23 cellular contexts compared by ENCODE assay signal in the genomic region with DNA sequence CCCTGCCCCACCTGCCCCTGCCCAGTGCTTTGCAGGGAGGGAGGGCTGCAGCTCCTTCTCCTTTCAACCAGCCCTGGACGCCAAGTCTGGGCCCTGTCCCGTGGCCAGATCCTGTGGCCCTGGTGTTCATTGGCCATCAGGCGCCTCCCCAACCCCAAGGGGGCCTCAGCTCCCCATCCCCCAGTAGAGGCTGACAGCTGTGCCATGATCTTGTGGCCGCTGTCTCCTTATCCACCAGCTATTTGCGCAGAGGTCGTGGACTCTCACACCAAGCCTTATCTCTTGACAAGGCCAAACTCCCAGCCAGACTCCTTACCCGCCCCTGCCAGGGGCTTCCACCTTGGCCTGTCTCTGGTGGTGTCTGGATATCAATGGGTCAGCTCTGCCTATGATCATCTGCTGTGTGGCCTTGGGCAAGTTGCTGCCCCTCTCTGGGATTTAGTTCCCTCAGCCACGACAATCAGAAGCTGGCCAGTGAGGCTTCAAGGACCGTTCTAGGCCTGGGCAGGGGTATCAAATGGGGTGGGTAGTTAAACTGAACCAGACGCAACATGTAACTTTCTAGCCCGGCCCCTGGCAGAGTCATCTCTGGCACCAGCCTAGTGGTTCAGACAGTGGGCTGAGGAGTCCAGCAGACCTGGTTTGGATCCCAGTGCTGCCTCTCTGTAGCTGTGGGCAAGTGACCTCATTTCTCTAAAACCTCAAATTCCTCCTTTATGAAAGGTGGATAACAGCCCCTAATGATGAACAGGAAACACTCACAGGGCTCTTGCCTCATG. TPM values are rescaled to one million over a fixed set of nuclear protein-coding genes. Genes with fewer than 3 reads are reported as not detected.
DNase-seq lines count a peak whose midpoint lies in the region; ATAC-seq, FAIRE-seq and TF ChIP-seq lines count a peak whose summit lies in the region.
"Had no signal": no experiment of that assay in that cellular context is flagged by ENCODE, and none has a peak within 500 bp of the region (broad histone marks: within the 10 kb centered on the region; RNA-seq: fewer than 3 reads in every experiment).

No MANE protein-coding gene starts in this region.

- H3K27ac ChIP-seq in K562 (ENCODE audit: extremely low read depth, low read depth, low read length), result no peak overlapping the region
- H3K27ac ChIP-seq: adrenal gland, colonic mucosa, epithelial cell of prostate, SJSA1, VCaP had no signal

- H3K4me1 ChIP-seq in K562 (replicated peaks in 1 of 2; ENCODE audit: control insufficient read depth in 2 of 2, insufficient read depth in 2 of 2, low read length in 2 of 2), result peaks cover 16 to 42% of the 10 kb centered on the region in 2 experiments
- H3K4me1 ChIP-seq: colonic mucosa had no signal

- no TSS peak for BruUV-seq in K562 (replicated peaks; lab: Mats Ljungman, UMichigan)

- TF ChIP-seq EP300 in K562 (IDR thresholded peaks at IDR 0.05; ENCODE audit: low read length), result peak; percentile 32; the same call in 1 of the 2 replicates

- 0 out of 4 replicates have a peak, but pooled peaks of 1 of the 2 experiments have one; percentile 4 for TF ChIP-seq RAD21 in K562 (CRISPR knock-in tag; conservative IDR thresholded peaks at IDR 0.05 in 1 of 2, IDR thresholded peaks at IDR 0.05 in 1 of 2)

- FAIRE-seq in K562 (lab: Jason Lieb, UNC), result peak; percentile 70
- FAIRE-seq: GM12891 had no signal

- POLR2A ChIA-PET in K562 (lab: Yijun Ruan, JAX), result interaction anchor here (0.6 to 2.3 kb wide), 10 partner anchors 10 to 239 kb away, joined by 3 to 19 read pairs (median 4); a partner anchor contains a TSS

- peaks cover 27% of the 10 kb centered on the region for H3K4me1 Mint-ChIP-seq in stimulated activated memory B cell treated with anti-CD40 and anti-IgM and Interleukin-4, amounts not matched to agents 10 μg/mL and 1 μg/mL and 100 μg/mL, for 72 hours
- peaks cover 20% of the 10 kb centered on the region for H3K4me1 Mint-ChIP-seq in type B pancreatic cell (ENCODE audit: unreplicated experiment)

- peak overlapping the region; percentile 41 for H3K4me2 ChIP-seq in K562 (ENCODE audit: insufficient read depth, low read length)

- peaks cover 26% of the 10 kb centered on the region for H3K27me3 Mint-ChIP-seq in stimulated activated memory B cell treated with anti-CD40 and anti-IgM and Interleukin-4, amounts not matched to agents 10 μg/mL and 1 μg/mL and 100 μg/mL, for 72 hours
- peaks cover 26% of the 10 kb centered on the region for H3K27me3 Mint-ChIP-seq in type B pancreatic cell

- H3K4me3 Mint-ChIP-seq in stimulated activated memory B cell treated with anti-CD40 and anti-IgM and Interleukin-4, amounts not matched to agents 10 μg/mL and 1 μg/mL and 100 μg/mL, for 72 hours, result no peak overlapping the region
- no peak overlapping the region for H3K4me3 Mint-ChIP-seq in type B pancreatic cell
- H3K4me3 Mint-ChIP-seq: activated CD8-positive, alpha-beta T cell treated with anti-CD3 and anti-CD28 coated beads for 36 hours; immature natural killer cell had no signal

- TF ChIP-seq POLR2A in K562 (conservative IDR thresholded peaks at IDR 0.05), result no peak
- TF ChIP-seq POLR2A in lower leg skin (IDR thresholded peaks at IDR 0.05), result no peak

- no peaks in the 10 kb centered on the region for H4K20me1 ChIP-seq in K562 (replicated peaks; ENCODE audit: control insufficient read depth, insufficient read depth, low read length)

- H3K4me3 ChIP-seq in K562, result no peak overlapping the region
- no peak overlapping the region for H3K4me3 ChIP-seq in lower leg skin (ENCODE audit: low read depth, poor library complexity, severe bottlenecking)
- H3K4me3 ChIP-seq: adrenal gland, colonic mucosa, SJSA1 had no signal

- in situ Hi-C loops in K562 (cut with MboI), result no loop called here

- H3K36me3 ChIP-seq in K562 (ENCODE audit: control insufficient read depth, insufficient read depth, low read length), result no peaks in the 10 kb centered on the region
- H3K36me3 ChIP-seq: adrenal gland, colonic mucosa, SJSA1 had no signal

- H3K9ac ChIP-seq in K562 (ENCODE audit: insufficient read depth in 1 of 2, low read depth in 2 of 2, low read length in 2 of 2), result peak overlapping the region in 1 of 2 experiments; percentile 80; a peak in 2 of 4 replicates

- TF ChIP-seq CTCF in K562 (IDR thresholded peaks at IDR 0.05 in 2 of 3, conservative IDR thresholded peaks at IDR 0.05 in 1 of 3; ENCODE audit: insufficient read depth in 2 of 3, low read depth in 1 of 3, low read length in 3 of 3) (no peak), type B pancreatic cell (conservative IDR thresholded peaks at IDR 0.05) (no peak), lower leg skin (IDR thresholded peaks at IDR 0.05) (no peak)

- H3K36me3 Mint-ChIP-seq in stimulated activated memory B cell treated with anti-CD40 and anti-IgM and Interleukin-4, amounts not matched to agents 10 μg/mL and 1 μg/mL and 100 μg/mL, for 72 hours, result no peaks in the 10 kb centered on the region
- no peaks in the 10 kb centered on the region for H3K36me3 Mint-ChIP-seq in type B pancreatic cell

- H3K79me2 ChIP-seq in K562 (ENCODE audit: control insufficient read depth, insufficient read depth, low read length), result no peaks in the 10 kb centered on the region

- peak; percentile 41 for DNase-seq in NOMO-1 treated with DMSO at 0.1 percent for 48 hours (lab: John Stamatoyannopoulos, UW; ENCODE audit: unreplicated experiment)
- DNase-seq in NOMO-1 treated with dmso at 0.1 percent for 144 hours (lab: John Stamatoyannopoulos, UW; ENCODE audit: unreplicated experiment), result no peak
- peak; percentile 60 for DNase-seq in OCI-M1 (lab: John Stamatoyannopoulos, UW)
- peak; percentile 71 to 83 (median 78) for DNase-seq in K562 (ENCODE audit: extremely low read depth in 1 of 4, low spot score in 3 of 4)
- no peak for DNase-seq in GM19240 (ENCODE audit: insufficient read length, low spot score)
- DNase-seq in type B pancreatic cell (ENCODE audit: extremely low spot score, unreplicated experiment), result no peak
- DNase-seq in lower leg skin (ENCODE audit: low spot score in 2 of 2), result no peak
- DNase-seq: 8988T; activated CD8-positive, alpha-beta T cell treated with anti-CD3 and anti-CD28 coated beads for 36 hours; colonic mucosa; glutamatergic neuron; GOT3; immature natural killer cell; NCI-H1092; NK-92 treated with Interleukin-12 subunit alpha and Interleukin-12 subunit beta, amount 100 ng/mL, for 24 hours; stimulated activated CD4-positive, alpha-beta T cell treated with anti-CD3 and anti-CD28 coated beads, Interleukin-4, amount 100 ng/mL, for 1 hour had no signal

- intact Hi-C loops in K562 (cut with micrococcal nuclease) (no loop called here), lower leg skin (cut with DNase I; ENCODE audit: low total_unique reads) (no loop called here)

- ATAC-seq in K562, result peak; percentile 65
- no peak for ATAC-seq in stimulated activated memory B cell treated with anti-CD40 and anti-IgM and Interleukin-4, amounts not matched to agents 10 μg/mL and 1 μg/mL and 100 μg/mL, for 72 hours
- ATAC-seq: activated CD8-positive, alpha-beta T cell treated with anti-CD3 and anti-CD28 coated beads for 36 hours; right cardiac atrium had no signal

- CTCF ChIA-PET in K562 (lab: Yijun Ruan, JAX; ENCODE audit: low intra/inter-chr PET ratio), result no interaction called here

- no peaks in the 10 kb centered on the region for H3K9me1 ChIP-seq in K562 (ENCODE audit: control insufficient read depth, insufficient read depth, low read length)

- H3K27ac Mint-ChIP-seq in stimulated activated memory B cell treated with anti-CD40 and anti-IgM and Interleukin-4, amounts not matched to agents 10 μg/mL and 1 μg/mL and 100 μg/mL, for 72 hours, result peak overlapping the region; percentile 24
- no peak overlapping the region for H3K27ac Mint-ChIP-seq in type B pancreatic cell
- H3K27ac Mint-ChIP-seq: activated CD8-positive, alpha-beta T cell treated with anti-CD3 and anti-CD28 coated beads for 36 hours; immature natural killer cell had no signal

- H3K9me3 ChIP-seq in K562 (replicated peaks; ENCODE audit: control insufficient read depth, insufficient read depth, low read depth, low read length), result no peaks in the 10 kb centered on the region
- H3K9me3 ChIP-seq: adrenal gland, colonic mucosa, SJSA1 had no signal

- 24% methylated on average over 11 of the region's 11 CpGs for WGBS in K562 (ENCODE audit: insufficient coverage, low coverage, missing lambda C conversion rate)
- WGBS in lower leg skin, 2 donors, result 88 to 91% methylated on average over 11 of the region's 11 CpGs

- 0 out of 2 replicates have a peak overlapping the region, but pooled peaks have one; percentile 23 for H2AFZ ChIP-seq in K562 (ENCODE audit: low read depth, low read length)

- H3K9me3 Mint-ChIP-seq in stimulated activated memory B cell treated with anti-CD40 and anti-IgM and Interleukin-4, amounts not matched to agents 10 μg/mL and 1 μg/mL and 100 μg/mL, for 72 hours, result no peaks in the 10 kb centered on the region
- H3K9me3 Mint-ChIP-seq in type B pancreatic cell, result no peaks in the 10 kb centered on the region
- H3K9me3 Mint-ChIP-seq: activated CD8-positive, alpha-beta T cell treated with anti-CD3 and anti-CD28 coated beads for 36 hours; immature natural killer cell had no signal

- H3K27me3 ChIP-seq in K562 (ENCODE audit: control insufficient read depth in 2 of 2, insufficient read depth in 2 of 2, low read length in 2 of 2), result 0 out of 5 replicates have a peak, but pooled peaks cover 0 to 4% of the 10 kb centered on the region in 2 experiments

RNA-seq across cellular contexts. Expression of a gene that starts 3.3 kb away (rescaled TPM):
- total RNA-seq in K562 (2011; cell fraction: chromatin; rRNA removed; ENCODE audit: low replicate concordance), result 0.07 and 0.11 TPM in 2 replicates
- total RNA-seq in K562 (2011; cell fraction: nucleolus; rRNA removed), result 0.13 and 0.17 TPM in 2 replicates
- 0.07 TPM in 1 of 2 replicates, not detected in the other for total RNA-seq in K562 (2011; cell fraction: nucleoplasm; rRNA removed)
- total RNA-seq in K562 (2014; rRNA removed), result 0.14 TPM in 1 of 2 replicates, not detected in the other
- total RNA-seq in K562 (2014; rRNA removed; fragmentation: Illumina TruSeq; extraction: Trizol), result 0.03 TPM in 1 of 2 replicates, not detected in the other
- total RNA-seq in K562 (2015; rRNA removed; fragmentation: Illumina TruSeq; extraction: Trizol), result not detected in 2 replicates
- total RNA-seq in K562 (2021), result 0.04 and 0.09 TPM in 2 replicates
- 0.04 TPM in 2 replicates for polyA plus RNA-seq in K562 (2011; rRNA removed)
- polyA plus RNA-seq in K562 (2011; cell fraction: cytosol; rRNA removed), result 0.09 TPM in 1 of 2 replicates, not detected in the other
- 0.11 TPM in 1 of 2 replicates, not detected in the other for polyA plus RNA-seq in K562 (2011; cell fraction: nucleus; rRNA removed)
- 0.01 and 0.07 TPM in 2 replicates for polyA plus RNA-seq in K562 (2012)
- polyA plus RNA-seq in K562 (2014; fragmentation: Illumina TruSeq; extraction: Trizol), result 0.07 TPM in 1 of 2 replicates, not detected in the other
- polyA plus RNA-seq in K562 (2014; fragmentation: Nextera tagmentation; extraction: Ambion mirVana), result not detected
- polyA plus RNA-seq in K562 (2014; rRNA removed), result 0.03 TPM in 1 of 2 replicates, not detected in the other
- polyA minus RNA-seq in K562 (2011; rRNA and poly(A)+ RNA removed), result not detected in 2 replicates
- polyA minus RNA-seq in K562 (2011; cell fraction: cytosol; rRNA and poly(A)+ RNA removed), result not detected in 2 replicates
- polyA minus RNA-seq in K562 (2011; cell fraction: nucleus; rRNA and poly(A)+ RNA removed), result 0.13 TPM in 1 of 2 replicates, not detected in the other
- 0.14 and 2.5 TPM in 2 replicates for total RNA-seq in type B pancreatic cell (ENCODE audit: low replicate concordance)
- total RNA-seq in lower leg skin, result 1 to 10 TPM; 4.8 to 9.8 (median 7.6) TPM

RNA-seq across cellular contexts. Expression of a gene that starts 21.0 kb away (rescaled TPM):
- total RNA-seq in K562 (2011; cell fraction: chromatin; rRNA removed; ENCODE audit: low replicate concordance), result 60.6 and 88.2 TPM in 2 replicates
- 67.4 and 71.0 TPM in 2 replicates for total RNA-seq in K562 (2011; cell fraction: nucleolus; rRNA removed)
- total RNA-seq in K562 (2011; cell fraction: nucleoplasm; rRNA removed), result 76.7 and 96.0 TPM in 2 replicates
- 132 and 141 TPM in 2 replicates for total RNA-seq in K562 (2014; rRNA removed)
- 109 and 114 TPM in 2 replicates for total RNA-seq in K562 (2014; rRNA removed; fragmentation: Illumina TruSeq; extraction: Trizol)
- 112 and 115 TPM in 2 replicates for total RNA-seq in K562 (2015; rRNA removed; fragmentation: Illumina TruSeq; extraction: Trizol)
- 83.4 and 90.9 TPM in 2 replicates for total RNA-seq in K562 (2021)
- 128 and 141 TPM in 2 replicates for polyA plus RNA-seq in K562 (2011; rRNA removed)
- polyA plus RNA-seq in K562 (2011; cell fraction: cytosol; rRNA removed), result 75.6 and 128 TPM in 2 replicates
- 80.4 and 107 TPM in 2 replicates for polyA plus RNA-seq in K562 (2011; cell fraction: nucleus; rRNA removed)
- polyA plus RNA-seq in K562 (2012), result 109 and 110 TPM in 2 replicates
- 127 and 140 TPM in 2 replicates for polyA plus RNA-seq in K562 (2014; fragmentation: Illumina TruSeq; extraction: Trizol)
- polyA plus RNA-seq in K562 (2014; fragmentation: Nextera tagmentation; extraction: Ambion mirVana), result 10 to 100 TPM; 20.6 to 41.8 TPM
- 119 and 142 TPM in 2 replicates for polyA plus RNA-seq in K562 (2014; rRNA removed)
- polyA minus RNA-seq in K562 (2011; rRNA and poly(A)+ RNA removed), result 47.8 and 54.0 TPM in 2 replicates
- 29.4 and 32.5 TPM in 2 replicates for polyA minus RNA-seq in K562 (2011; cell fraction: cytosol; rRNA and poly(A)+ RNA removed)
- polyA minus RNA-seq in K562 (2011; cell fraction: nucleus; rRNA and poly(A)+ RNA removed), result 18.6 and 31.1 TPM in 2 replicates
- total RNA-seq in type B pancreatic cell (ENCODE audit: low replicate concordance), result 63.4 and 75.6 TPM in 2 replicates
- total RNA-seq in lower leg skin, result 100 to 1,000 TPM in 2 of 4 donors, 10 to 100 TPM in 2; 78.3 to 113 (median 104) TPM

RNA-seq across cellular contexts. Expression of a gene that starts 27.6 kb away (rescaled TPM):
- 28.8 and 80.6 TPM in 2 replicates for total RNA-seq in K562 (2011; cell fraction: chromatin; rRNA removed; ENCODE audit: low replicate concordance)
- total RNA-seq in K562 (2011; cell fraction: nucleolus; rRNA removed), result 47.5 and 62.2 TPM in 2 replicates
- total RNA-seq in K562 (2011; cell fraction: nucleoplasm; rRNA removed), result 37.8 and 52.2 TPM in 2 replicates
- total RNA-seq in K562 (2014; rRNA removed) (72.8 and 74.4 TPM in 2 replicates), K562 (2014; rRNA removed; fragmentation: Illumina TruSeq; extraction: Trizol) (17.4 and 20.8 TPM in 2 replicates), K562 (2015; rRNA removed; fragmentation: Illumina TruSeq; extraction: Trizol) (34.5 and 37.8 TPM in 2 replicates), K562 (2021) (101 and 108 TPM in 2 replicates), type B pancreatic cell (ENCODE audit: low replicate concordance) (94.5 and 112 TPM in 2 replicates), lower leg skin (100 to 1,000 TPM; 115 to 171 (median 153) TPM)
- polyA plus RNA-seq in K562 (2011; rRNA removed) (17.2 and 18.4 TPM in 2 replicates), K562 (2014; fragmentation: Illumina TruSeq; extraction: Trizol) (49.2 and 53.7 TPM in 2 replicates), K562 (2014; fragmentation: Nextera tagmentation; extraction: Ambion mirVana) (1 to 10 TPM; 3.6 to 4.4 TPM), K562 (2014; rRNA removed) (53.8 and 54.7 TPM in 2 replicates)
- 14.6 and 28.7 TPM in 2 replicates for polyA plus RNA-seq in K562 (2011; cell fraction: cytosol; rRNA removed)
- 34.1 and 46.2 TPM in 2 replicates for polyA plus RNA-seq in K562 (2011; cell fraction: nucleus; rRNA removed)
- 51.5 and 56.5 TPM in 2 replicates for polyA plus RNA-seq in K562 (2012)
- polyA minus RNA-seq in K562 (2011; rRNA and poly(A)+ RNA removed), result 8.2 and 9.2 TPM in 2 replicates
- 31.8 and 55.1 TPM in 2 replicates for polyA minus RNA-seq in K562 (2011; cell fraction: cytosol; rRNA and poly(A)+ RNA removed)
- 13.1 and 14.8 TPM in 2 replicates for polyA minus RNA-seq in K562 (2011; cell fraction: nucleus; rRNA and poly(A)+ RNA removed)

RNA-seq across cellular contexts. Expression of a gene that starts 39.6 kb away (rescaled TPM):
- total RNA-seq in K562 (2011; cell fraction: chromatin; rRNA removed; ENCODE audit: low replicate concordance), result 6.1 and 18.5 TPM in 2 replicates
- 17.3 and 17.4 TPM in 2 replicates for total RNA-seq in K562 (2011; cell fraction: nucleolus; rRNA removed)
- total RNA-seq in K562 (2011; cell fraction: nucleoplasm; rRNA removed), result 12.3 and 12.6 TPM in 2 replicates
- 40.0 and 52.5 TPM in 2 replicates for total RNA-seq in K562 (2014; rRNA removed)
- total RNA-seq in K562 (2014; rRNA removed; fragmentation: Illumina TruSeq; extraction: Trizol), result 15.1 and 21.2 TPM in 2 replicates
- total RNA-seq in K562 (2015; rRNA removed; fragmentation: Illumina TruSeq; extraction: Trizol), result 26.7 and 27.4 TPM in 2 replicates
- total RNA-seq in K562 (2021), result 30.9 and 33.4 TPM in 2 replicates
- polyA plus RNA-seq in K562 (2011; rRNA removed), result 34.4 and 37.0 TPM in 2 replicates
- polyA plus RNA-seq in K562 (2011; cell fraction: cytosol; rRNA removed), result 43.8 and 51.3 TPM in 2 replicates
- 27.6 and 28.3 TPM in 2 replicates for polyA plus RNA-seq in K562 (2011; cell fraction: nucleus; rRNA removed)
- 24.0 and 26.0 TPM in 2 replicates for polyA plus RNA-seq in K562 (2012)
- polyA plus RNA-seq in K562 (2014; fragmentation: Illumina TruSeq; extraction: Trizol), result 25.2 and 26.7 TPM in 2 replicates
- 1 to 10 TPM; 5.9 to 8.4 TPM for polyA plus RNA-seq in K562 (2014; fragmentation: Nextera tagmentation; extraction: Ambion mirVana)
- 29.9 and 37.2 TPM in 2 replicates for polyA plus RNA-seq in K562 (2014; rRNA removed)
- polyA minus RNA-seq in K562 (2011; rRNA and poly(A)+ RNA removed), result 12.3 and 15.7 TPM in 2 replicates
- polyA minus RNA-seq in K562 (2011; cell fraction: cytosol; rRNA and poly(A)+ RNA removed), result 12.0 and 12.3 TPM in 2 replicates
- 4.6 and 6.2 TPM in 2 replicates for polyA minus RNA-seq in K562 (2011; cell fraction: nucleus; rRNA and poly(A)+ RNA removed)
- total RNA-seq in type B pancreatic cell (ENCODE audit: low replicate concordance), result 29.5 and 31.9 TPM in 2 replicates
- total RNA-seq in lower leg skin, result 100 to 1,000 TPM in 1 of 4 donors, 10 to 100 TPM in 3; 54.5 to 119 (median 71.2) TPM

RNA-seq across cellular contexts. Expression of a gene that starts 44.4 kb away (rescaled TPM):
- total RNA-seq in K562 (2011; cell fraction: chromatin; rRNA removed; ENCODE audit: low replicate concordance), result 0.62 TPM in 1 of 2 replicates, not detected in the other
- 0.92 and 1.0 TPM in 2 replicates for total RNA-seq in K562 (2011; cell fraction: nucleolus; rRNA removed)
- total RNA-seq in K562 (2011; cell fraction: nucleoplasm; rRNA removed), result 0.66 and 0.92 TPM in 2 replicates
- total RNA-seq in K562 (2014; rRNA removed) (0.36 TPM in 1 of 2 replicates, not detected in the other), K562 (2014; rRNA removed; fragmentation: Illumina TruSeq; extraction: Trizol) (0.19 TPM in 1 of 2 replicates, not detected in the other), K562 (2015; rRNA removed; fragmentation: Illumina TruSeq; extraction: Trizol) (0.19 and 0.40 TPM in 2 replicates), K562 (2021) (0.60 and 0.78 TPM in 2 replicates), type B pancreatic cell (ENCODE audit: low replicate concordance) (2.1 and 9.6 TPM in 2 replicates), lower leg skin (under 1 TPM in 1 of 4 donors, not detected in 3; 0.38 TPM)
- polyA plus RNA-seq in K562 (2011; rRNA removed) (0.06 and 0.24 TPM in 2 replicates), K562 (2014; fragmentation: Illumina TruSeq; extraction: Trizol) (0.24 and 0.37 TPM in 2 replicates), K562 (2014; fragmentation: Nextera tagmentation; extraction: Ambion mirVana) (under 1 TPM; 0.08 to 0.14 TPM), K562 (2014; rRNA removed) (0.19 and 0.94 TPM in 2 replicates)
- polyA plus RNA-seq in K562 (2011; cell fraction: cytosol; rRNA removed), result 0.19 and 0.25 TPM in 2 replicates
- polyA plus RNA-seq in K562 (2011; cell fraction: nucleus; rRNA removed), result 0.41 and 0.68 TPM in 2 replicates
- polyA plus RNA-seq in K562 (2012), result 0.21 and 0.25 TPM in 2 replicates
- polyA minus RNA-seq in K562 (2011; rRNA and poly(A)+ RNA removed), result not detected in 2 replicates
- polyA minus RNA-seq in K562 (2011; cell fraction: cytosol; rRNA and poly(A)+ RNA removed), result not detected in 2 replicates
- polyA minus RNA-seq in K562 (2011; cell fraction: nucleus; rRNA and poly(A)+ RNA removed), result 0.56 TPM in 1 of 2 replicates, not detected in the other
- total RNA-seq: SJSA1 had no signal
- polyA plus RNA-seq: immature natural killer cell had no signal

Comparison
In these comparisons a context has a peak if more than half of its experiments do, and no peak if none do; other contexts are left out.
1. DNase-seq: peak in NOMO-1 treated with DMSO at 0.1 percent for 48 hours (single experiment), OCI-M1 (single experiment) and K562 (4 of 4); none in NOMO-1 treated with dmso at 0.1 percent for 144 hours (single experiment), GM19240 (single experiment), type B pancreatic cell (single experiment) and lower leg skin (0 of 2).